Comparison of ENCODE assay signal across 16 cellular contexts in genomic region chr4:144970597-144970996, GRCh38.
A peak's percentile ranks its signal among the peaks of the same experiment; 100 is the strongest.
DNase-seq lines count a peak whose midpoint lies in the region; ATAC-seq and TF ChIP-seq lines count a peak whose summit lies in the region.
"Had no signal": no experiment of that assay in that cellular context is flagged by ENCODE, and none has a peak within 500 bp of the region (broad histone marks: within the 10 kb centered on the region; RNA-seq: fewer than 3 reads in every experiment).

No MANE protein-coding gene starts in this region.

- no peak for DNase-seq in chondrocyte (ENCODE audit: low spot score)
- DNase-seq in colonic mucosa: no peak
- no peak for DNase-seq in activated naive CD4-positive, alpha-beta T cell treated with anti-CD3 and anti-CD28 coated beads, Interleukin-2, amount 50 U/mL, for 72 hours (ENCODE audit: low spot score in 2 of 2)
- DNase-seq in NCI-H510A treated with DMSO at 0.1 percent for 48 hours (lab: John Stamatoyannopoulos, UW): no peak
- DNase-seq in activated CD4-positive, alpha-beta memory T cell treated with anti-CD3 and anti-CD28 coated beads for 36 hours: no peak
- DNase-seq: activated CD8-positive, alpha-beta memory T cell treated with anti-CD3 and anti-CD28 coated beads, Interleukin-2, amount 10 ng/mL, durations not matched to agents 7 days and 5 days; amygdala; CD8-positive, alpha-beta T cell; heart right ventricle; NCI-H1436 treated with DMSO at 0.1 percent for 48 hours; PC-3; stimulated activated CD4-positive, alpha-beta T cell treated with anti-CD3 and anti-CD28 coated beads, Interleukin-4, amount 100 ng/mL, for 4 hours; substantia nigra had no signal

- intact Hi-C loops in colonic mucosa (cut with DNase I): no loop called here
- intact Hi-C loops in activated CD4-positive, alpha-beta memory T cell treated with anti-CD3 and anti-CD28 coated beads for 36 hours (cut with micrococcal nuclease): no loop called here

- H3K4me3 ChIP-seq in colonic mucosa: no peak overlapping the region
- H3K4me3 ChIP-seq: heart right ventricle had no signal

- H3K4me1 ChIP-seq in colonic mucosa: no peaks in the 10 kb centered on the region
- H3K4me1 ChIP-seq: heart right ventricle had no signal

- no peak overlapping the region for H3K4me3 Mint-ChIP-seq in chondrocyte (ENCODE audit: unreplicated experiment)
- no peak overlapping the region for H3K4me3 Mint-ChIP-seq in activated CD4-positive, alpha-beta memory T cell treated with anti-CD3 and anti-CD28 coated beads for 36 hours
- H3K4me3 Mint-ChIP-seq: activated CD8-positive, alpha-beta memory T cell treated with anti-CD3 and anti-CD28 coated beads, Interleukin-2, amount 10 ng/mL, durations not matched to agents 7 days and 5 days; CD8-positive, alpha-beta T cell had no signal

- H3K4me1 Mint-ChIP-seq in chondrocyte (ENCODE audit: low read depth): peaks cover 7% of the 10 kb centered on the region
- H3K4me1 Mint-ChIP-seq in activated CD4-positive, alpha-beta memory T cell treated with anti-CD3 and anti-CD28 coated beads for 36 hours (ENCODE audit: low read depth): no peaks in the 10 kb centered on the region

- no peaks in the 10 kb centered on the region for H3K27me3 Mint-ChIP-seq in chondrocyte (ENCODE audit: low read depth)
- no peaks in the 10 kb centered on the region for H3K27me3 Mint-ChIP-seq in activated CD4-positive, alpha-beta memory T cell treated with anti-CD3 and anti-CD28 coated beads for 36 hours
- H3K27me3 Mint-ChIP-seq: activated CD8-positive, alpha-beta memory T cell treated with anti-CD3 and anti-CD28 coated beads, Interleukin-2, amount 10 ng/mL, durations not matched to agents 7 days and 5 days had no signal

- no peak overlapping the region for H3K9ac ChIP-seq in colonic mucosa (ENCODE audit: low read depth in 2 of 2, low read length in 2 of 2)

- no peaks in the 10 kb centered on the region for H3K9me3 ChIP-seq in colonic mucosa

- POLR2A ChIA-PET in activated CD4-positive, alpha-beta memory T cell treated with anti-CD3 and anti-CD28 coated beads for 36 hours (lab: Charles Lee): no interaction called here

- H3K27me3 ChIP-seq in colonic mucosa: no peaks in the 10 kb centered on the region
- H3K27me3 ChIP-seq: heart right ventricle had no signal

- peaks cover 7% of the 10 kb centered on the region for H3K9me3 Mint-ChIP-seq in chondrocyte (ENCODE audit: low read depth)
- peaks cover 0 to 3% of the 10 kb centered on the region in 2 donors for H3K9me3 Mint-ChIP-seq in activated naive CD4-positive, alpha-beta T cell treated with anti-CD3 and anti-CD28 coated beads, Interleukin-2, amount 50 U/mL, for 72 hours
- peaks cover 9% of the 10 kb centered on the region for H3K9me3 Mint-ChIP-seq in activated CD4-positive, alpha-beta memory T cell treated with anti-CD3 and anti-CD28 coated beads for 36 hours

- no peaks in the 10 kb centered on the region for H3K36me3 ChIP-seq in colonic mucosa
- H3K36me3 ChIP-seq: heart right ventricle had no signal

- ATAC-seq in GM18873 (IDR thresholded peaks at IDR 0.05; ENCODE audit: low FRiP score, unreplicated experiment) (peak; percentile 52), GM21576 (IDR thresholded peaks at IDR 0.05; ENCODE audit: unreplicated experiment) (peak; percentile 64), HG03066 (IDR thresholded peaks at IDR 0.05; ENCODE audit: low read depth, unreplicated experiment) (peak; percentile 47)
- no peak for ATAC-seq in activated naive CD4-positive, alpha-beta T cell treated with anti-CD3 and anti-CD28 coated beads, Interleukin-2, amount 50 U/mL, for 72 hours
- ATAC-seq: activated CD8-positive, alpha-beta memory T cell treated with anti-CD3 and anti-CD28 coated beads, Interleukin-2, amount 10 ng/mL, durations not matched to agents 7 days and 5 days; CD8-positive, alpha-beta T cell; heart right ventricle; PC-3 had no signal

- no peak for TF ChIP-seq CTCF in chondrocyte (IDR thresholded peaks at IDR 0.05)
- no peak for TF ChIP-seq CTCF in colonic mucosa (IDR thresholded peaks at IDR 0.05)

- CTCF ChIA-PET in activated CD4-positive, alpha-beta memory T cell treated with anti-CD3 and anti-CD28 coated beads for 36 hours (lab: Charles Lee): no interaction called here

- H3K27ac Mint-ChIP-seq in chondrocyte (ENCODE audit: unreplicated experiment): peak overlapping the region; percentile 14
- H3K27ac Mint-ChIP-seq in activated naive CD4-positive, alpha-beta T cell treated with anti-CD3 and anti-CD28 coated beads, Interleukin-2, amount 50 U/mL, for 72 hours: no peak overlapping the region
- H3K27ac Mint-ChIP-seq in activated CD4-positive, alpha-beta memory T cell treated with anti-CD3 and anti-CD28 coated beads for 36 hours: no peak overlapping the region
- H3K27ac Mint-ChIP-seq: activated CD8-positive, alpha-beta memory T cell treated with anti-CD3 and anti-CD28 coated beads, Interleukin-2, amount 10 ng/mL, durations not matched to agents 7 days and 5 days; CD8-positive, alpha-beta T cell had no signal

- no peaks in the 10 kb centered on the region for H3K36me3 Mint-ChIP-seq in chondrocyte (ENCODE audit: low read depth)
- no peaks in the 10 kb centered on the region for H3K36me3 Mint-ChIP-seq in activated naive CD4-positive, alpha-beta T cell treated with anti-CD3 and anti-CD28 coated beads, Interleukin-2, amount 50 U/mL, for 72 hours
- no peaks in the 10 kb centered on the region for H3K36me3 Mint-ChIP-seq in activated CD4-positive, alpha-beta memory T cell treated with anti-CD3 and anti-CD28 coated beads for 36 hours
- H3K36me3 Mint-ChIP-seq: activated CD8-positive, alpha-beta memory T cell treated with anti-CD3 and anti-CD28 coated beads, Interleukin-2, amount 10 ng/mL, durations not matched to agents 7 days and 5 days; CD8-positive, alpha-beta T cell had no signal

- H3K27ac ChIP-seq in colonic mucosa: no peak overlapping the region
- H3K27ac ChIP-seq: heart right ventricle had no signal

Comparison
In these comparisons a context has a peak if more than half of its experiments do, and no peak if none do; other contexts are left out.
1. ATAC-seq: peak in GM18873 (single experiment), GM21576 (single experiment) and HG03066 (single experiment); none in activated naive CD4-positive, alpha-beta T cell treated with anti-CD3 and anti-CD28 coated beads, Interleukin-2, amount 50 U/mL, for 72 hours (0 of 2).